8 cellular contexts compared by ENCODE assay signal in genomic region chr1:198669023-198669698, GRCh38. TPM values are rescaled to one million over a fixed set of nuclear protein-coding genes. Genes with fewer than 3 reads are reported as not detected.
DNase-seq lines count a peak whose midpoint lies in the region; ATAC-seq and TF ChIP-seq lines count a peak whose summit lies in the region.

No MANE protein-coding gene starts in this region.

- TF ChIP-seq CTCF in GM10266 (IDR thresholded peaks at IDR 0.05; ENCODE audit: control insufficient read depth, insufficient read depth, low read depth, missing control alignments) = no peak
- TF ChIP-seq CTCF in lung (IDR thresholded peaks at IDR 0.05; ENCODE audit: control extremely low read depth, extremely low read depth) = no peak

- no peaks in the 10 kb centered on the region for H3K9me3 ChIP-seq in lung (ENCODE audit: control insufficient read depth in 2 of 2, insufficient read depth in 1 of 2, low read length in 1 of 2)

- H3K4me1 Mint-ChIP-seq in IgD-negative memory B cell = peaks cover 48 to 82% (median 65%) of the 10 kb centered on the region in 3 donors
- peaks cover 54% of the 10 kb centered on the region for H3K4me1 Mint-ChIP-seq in activated T-helper 17 cell treated with anti-CD3 and anti-CD28 coated beads, Interleukin-2, amount 50 U/mL, for 72 hours

- H3K9me3 Mint-ChIP-seq in IgD-negative memory B cell = no peaks in the 10 kb centered on the region
- H3K9me3 Mint-ChIP-seq in activated T-helper 17 cell treated with anti-CD3 and anti-CD28 coated beads, Interleukin-2, amount 50 U/mL, for 72 hours = no peaks in the 10 kb centered on the region

- DNase-seq in GM10266 (ENCODE audit: extremely low spot score) (peak; percentile 35), lung (ENCODE audit: low spot score) (no peak), GF-D8 (lab: John Stamatoyannopoulos, UW) (no peak), NCI-H2227 treated with DMSO at 0.1 percent for 48 hours (lab: John Stamatoyannopoulos, UW) (no peak)
- DNase-seq in effector CD8-positive, alpha-beta T cell (lab: John Stamatoyannopoulos, UW) = no peak

- peaks cover 8% of the 10 kb centered on the region for H3K36me3 Mint-ChIP-seq in IgD-negative memory B cell
- H3K36me3 Mint-ChIP-seq in activated T-helper 17 cell treated with anti-CD3 and anti-CD28 coated beads, Interleukin-2, amount 50 U/mL, for 72 hours (ENCODE audit: low read depth) = peaks cover 97% of the 10 kb centered on the region

- no peak overlapping the region for H3K4me3 ChIP-seq in lung

- H3K27me3 Mint-ChIP-seq in IgD-negative memory B cell = no peaks in the 10 kb centered on the region
- no peaks in the 10 kb centered on the region for H3K27me3 Mint-ChIP-seq in activated T-helper 17 cell treated with anti-CD3 and anti-CD28 coated beads, Interleukin-2, amount 50 U/mL, for 72 hours

- H3K36me3 ChIP-seq in lung (ENCODE audit: control insufficient read depth in 2 of 2, insufficient read depth in 2 of 2, low read length in 2 of 2) = no peaks in the 10 kb centered on the region

- no peaks in the 10 kb centered on the region for H3K4me1 ChIP-seq in lung (ENCODE audit: control insufficient read depth in 2 of 2, insufficient read depth in 2 of 2, low read length in 2 of 2)

- no peaks in the 10 kb centered on the region for H3K27me3 ChIP-seq in lung (ENCODE audit: control insufficient read depth, insufficient read depth)

- WGBS in lung, 2 donors = 68 to 71% methylated on average over 5 of the region's 5 CpGs

- peak overlapping the region in 1 of 2 donors; percentile 52 for H3K27ac ChIP-seq in lung (ENCODE audit: low read depth in 1 of 2, low read length in 1 of 2)

- peak overlapping the region; percentile 55 to 85 (median 83) for H3K27ac Mint-ChIP-seq in IgD-negative memory B cell
- peak overlapping the region; percentile 99 for H3K27ac Mint-ChIP-seq in activated T-helper 17 cell treated with anti-CD3 and anti-CD28 coated beads, Interleukin-2, amount 50 U/mL, for 72 hours

- peak; percentile 79 for ATAC-seq in GM21723 (IDR thresholded peaks at IDR 0.05; ENCODE audit: unreplicated experiment)
- peak; percentile 93 for ATAC-seq in activated T-helper 17 cell treated with anti-CD3 and anti-CD28 coated beads, Interleukin-2, amount 50 U/mL, for 72 hours (replicated peaks)
- ATAC-seq in lung (ENCODE audit: insufficient read depth, low FRiP score) = peak; percentile 70

- H3K4me3 Mint-ChIP-seq in IgD-negative memory B cell = peak overlapping the region in 3 of 4 donors; percentile 14 to 85 (median 31)
- peak overlapping the region; percentile 55 for H3K4me3 Mint-ChIP-seq in activated T-helper 17 cell treated with anti-CD3 and anti-CD28 coated beads, Interleukin-2, amount 50 U/mL, for 72 hours

RNA-seq across cellular contexts. Expression of gene PTPRC, which starts 30.3 kb away (rescaled TPM):
- polyA plus RNA-seq in IgD-negative memory B cell = 744 TPM
- total RNA-seq in activated T-helper 17 cell treated with anti-CD3 and anti-CD28 coated beads, Interleukin-2, amount 50 U/mL, for 72 hours = 100 to 1,000 TPM; 366 to 421 TPM
- 10 to 100 TPM; 82.9 to 89.3 TPM for total RNA-seq in lung
- 100 to 1,000 TPM in 1 of 2 donors, 1 to 10 TPM in 1; 8.2 to 142 TPM for polyA plus RNA-seq in lung

Comparison
In these comparisons a context has a peak if more than half of its experiments do, and no peak if none do; other contexts are left out.
1. RNA of gene PTPRC, which starts 30.3 kb away (total RNA-seq): 366 to 421 TPM in activated T-helper 17 cell treated with anti-CD3 and anti-CD28 coated beads, Interleukin-2, amount 50 U/mL, for 72 hours; 82.9 to 89.3 TPM in lung; every median in the first group is over 4 times any median in the second.
2. Peak in every context shown above with its lines, with median percentiles within 50 percentile points of each other: ATAC-seq.